Comparison of ENCODE assay signal across 8 cellular contexts in genomic region chr11:4187055-4187988, GRCh38.
DNase-seq lines count a peak whose midpoint lies in the region; ATAC-seq and TF ChIP-seq lines count a peak whose summit lies in the region.

No MANE protein-coding gene starts in this region.

- no peaks in the 10 kb centered on the region for H3K36me3 Mint-ChIP-seq in nephron progenitor cell (ENCODE audit: low read depth)

- peak; percentile 93 for ATAC-seq in GM21825 (IDR thresholded peaks at IDR 0.05; ENCODE audit: unreplicated experiment)

- no peaks in the 10 kb centered on the region for H3K9me3 Mint-ChIP-seq in nephron progenitor cell

- H3K4me3 Mint-ChIP-seq in nephron progenitor cell: peak overlapping the region; percentile 83

- DNase-seq in Daoy (ENCODE audit: low read depth) (peak; percentile 83), KG1 (lab: John Stamatoyannopoulos, UW) (peak; percentile 69), RPMI8226 (peak; percentile 79), fibroblast of villous mesenchyme (ENCODE audit: low read depth) (peak; percentile 83), nephron progenitor cell (peak; percentile 96)
- DNase-seq in activated effector memory CD4-positive, alpha-beta T cell treated with Interleukin-2 at 50 U/mL for 16 hours: peak; percentile 77
- peak; percentile 74 for DNase-seq in stimulated activated naive CD4-positive, alpha-beta T cell treated with Interleukin-2 at 50 U/mL for 16 hours (lab: John Stamatoyannopoulos, UW)

- TF ChIP-seq CTCF in fibroblast of villous mesenchyme (IDR thresholded peaks at IDR 0.05; ENCODE audit: insufficient read depth, low read depth, low read length) (peak; percentile 80), nephron progenitor cell (IDR thresholded peaks at IDR 0.05) (peak; percentile 96)

- H3K4me3 ChIP-seq in fibroblast of villous mesenchyme (ENCODE audit: low read depth, low read length): peak overlapping the region; percentile 67

- no peaks in the 10 kb centered on the region for H3K4me1 Mint-ChIP-seq in nephron progenitor cell

- H3K27ac Mint-ChIP-seq in nephron progenitor cell: no peak overlapping the region

- H3K27me3 Mint-ChIP-seq in nephron progenitor cell (ENCODE audit: low read depth, poor library complexity): peaks cover 25% of the 10 kb centered on the region

Comparison
In these comparisons a context has a peak if more than half of its experiments do, and no peak if none do; other contexts are left out.
1. Peak in every context shown above with its lines: DNase-seq, ATAC-seq and H3K4me3 ChIP-seq.